Comparison of ENCODE assay signal across 12 cellular contexts in the genomic region with DNA sequence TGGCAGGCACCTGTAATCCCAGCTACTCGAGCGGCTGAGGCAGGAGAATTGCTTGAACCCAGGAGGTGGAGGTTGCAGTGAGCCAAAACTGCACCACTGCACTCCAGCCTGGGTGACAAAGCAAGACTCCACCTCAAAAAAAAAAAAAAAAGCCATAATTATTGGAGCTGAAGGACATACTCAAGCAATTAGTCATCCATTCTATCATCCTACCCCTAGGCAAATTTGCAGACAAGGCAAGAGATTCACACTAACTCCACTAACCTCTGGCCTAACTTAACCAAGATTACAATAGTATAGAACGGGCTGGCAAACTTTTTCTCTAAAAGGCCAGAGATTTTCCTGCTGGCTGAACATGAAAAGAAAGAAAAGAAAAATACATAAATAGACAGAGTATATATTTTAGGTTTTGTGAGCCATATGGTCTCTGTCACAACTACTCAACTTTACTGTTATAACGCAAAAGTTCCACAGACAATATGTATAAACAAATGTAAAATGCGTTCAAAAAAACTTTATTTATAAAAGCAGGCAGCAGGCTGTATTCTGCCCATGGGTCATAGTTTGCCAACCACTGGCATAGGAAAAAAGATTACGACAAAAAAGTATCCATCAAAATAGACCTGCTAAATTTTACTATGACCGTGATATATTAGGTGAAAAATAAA. TPM values are rescaled to one million over a fixed set of nuclear protein-coding genes. Genes with fewer than 3 reads are reported as not detected.
DNase-seq lines count a peak whose midpoint lies in the region; ATAC-seq and TF ChIP-seq lines count a peak whose summit lies in the region.
"Had no signal": no experiment of that assay in that cellular context is flagged by ENCODE, and none has a peak within 500 bp of the region (broad histone marks: within the 10 kb centered on the region; RNA-seq: fewer than 3 reads in every experiment).

No MANE protein-coding gene starts in this region.

- peak; percentile 93 for DNase-seq in EL
- DNase-seq in NCI-H69 (lab: John Stamatoyannopoulos, UW), result peak; percentile 40
- peak; percentile 42 for DNase-seq in dedifferentiated amniotic fluid mesenchymal stem cell (ENCODE audit: extremely low spot score)
- DNase-seq in mesenchymal stem cell, result peak; percentile 66
- no peak for DNase-seq in adrenal gland
- DNase-seq in right lobe of liver, result no peak
- DNase-seq: aorta, mucosa of descending colon, NCI-H446, sigmoid colon had no signal

- H3K4me3 ChIP-seq in mesenchymal stem cell (ENCODE audit: insufficient read depth in 1 of 2, low read depth in 1 of 2, low read length in 2 of 2), result no peak overlapping the region
- H3K4me3 ChIP-seq in adrenal gland, result no peak overlapping the region
- H3K4me3 ChIP-seq in right lobe of liver, result no peak overlapping the region
- H3K4me3 ChIP-seq: mucosa of descending colon, sigmoid colon had no signal

- H3K36me3 ChIP-seq in mesenchymal stem cell (ENCODE audit: control insufficient read depth in 1 of 2, insufficient read depth in 2 of 2, low read depth in 1 of 2, low read length in 2 of 2), result no peaks in the 10 kb centered on the region
- H3K36me3 ChIP-seq in adrenal gland (replicated peaks in 1 of 2), result no peaks in the 10 kb centered on the region
- H3K36me3 ChIP-seq in right lobe of liver, result no peaks in the 10 kb centered on the region
- H3K36me3 ChIP-seq: sigmoid colon had no signal

- H4K91ac ChIP-seq in mesenchymal stem cell (ENCODE audit: low read length), result no peak overlapping the region

- H3K4ac ChIP-seq in mesenchymal stem cell (ENCODE audit: low read depth in 1 of 2, low read length in 2 of 2), result no peak overlapping the region

- WGBS in mesenchymal stem cell, result 58% methylated on average over 5 of the region's 7 CpGs
- WGBS in adrenal gland, 4 donors, result 79 to 96% (median 92%) methylated on average over 5 to 7 of the region's 7 CpGs
- 90% methylated on average over 7 of the region's 7 CpGs for WGBS in right lobe of liver (ENCODE audit: insufficient coverage, low coverage, low lambda C conversion rate, missing lambda C conversion rate)

- H3K27me3 ChIP-seq in mesenchymal stem cell (ENCODE audit: control insufficient read depth in 1 of 2, insufficient read depth in 1 of 2, low read length in 2 of 2), result no peaks in the 10 kb centered on the region
- H3K27me3 ChIP-seq in adrenal gland, result no peaks in the 10 kb centered on the region
- no peaks in the 10 kb centered on the region for H3K27me3 ChIP-seq in right lobe of liver
- H3K27me3 ChIP-seq: sigmoid colon had no signal

- no peak overlapping the region for H2BK120ac ChIP-seq in mesenchymal stem cell (ENCODE audit: low read depth, low read length)

- H3K27ac ChIP-seq in mesenchymal stem cell (ENCODE audit: low read length, poor library complexity, severe bottlenecking) (no peak overlapping the region), adrenal gland (no peak overlapping the region), right lobe of liver (no peak overlapping the region)
- H3K27ac ChIP-seq: sigmoid colon had no signal

- no peak for ATAC-seq in GM21723 (IDR thresholded peaks at IDR 0.05; ENCODE audit: unreplicated experiment)
- no peak for ATAC-seq in GM21447 (IDR thresholded peaks at IDR 0.05; ENCODE audit: unreplicated experiment)
- no peak for ATAC-seq in right lobe of liver
- ATAC-seq: mucosa of descending colon had no signal

- H4K8ac ChIP-seq in mesenchymal stem cell (ENCODE audit: low read length), result no peak overlapping the region

- TF ChIP-seq POLR2A in adrenal gland (IDR thresholded peaks at IDR 0.05) (no peak), right lobe of liver (IDR thresholded peaks at IDR 0.05) (no peak)

- H2AFZ ChIP-seq in mesenchymal stem cell (ENCODE audit: low read depth, low read length), result no peak overlapping the region

- no peak overlapping the region for H3K9ac ChIP-seq in mesenchymal stem cell (ENCODE audit: low read length)

- H3K14ac ChIP-seq in mesenchymal stem cell (ENCODE audit: low read length in 2 of 2), result no peak overlapping the region

- H3K9me3 ChIP-seq in mesenchymal stem cell (ENCODE audit: control insufficient read depth, low read length) (no peaks in the 10 kb centered on the region), adrenal gland (replicated peaks in 1 of 3) (no peaks in the 10 kb centered on the region), right lobe of liver (no peaks in the 10 kb centered on the region)
- H3K9me3 ChIP-seq: mucosa of descending colon, sigmoid colon had no signal

- H3K79me1 ChIP-seq in mesenchymal stem cell (replicated peaks; ENCODE audit: low read length, poor library complexity, severe bottlenecking), result peaks cover 6% of the 10 kb centered on the region

- H3K4me1 ChIP-seq in mesenchymal stem cell (ENCODE audit: control insufficient read depth, insufficient read depth, low read depth, low read length) (peaks cover 5% of the 10 kb centered on the region), adrenal gland (replicated peaks in 1 of 2) (no peaks in the 10 kb centered on the region), right lobe of liver (no peaks in the 10 kb centered on the region)
- H3K4me1 ChIP-seq: sigmoid colon had no signal

- H3K4me2 ChIP-seq in mesenchymal stem cell (ENCODE audit: low read length, poor library complexity, severe bottlenecking), result no peak overlapping the region

- TF ChIP-seq CTCF in adrenal gland (IDR thresholded peaks at IDR 0.05), result no peak
- TF ChIP-seq CTCF in right lobe of liver (IDR thresholded peaks at IDR 0.05), result no peak

- H2BK12ac ChIP-seq in mesenchymal stem cell (ENCODE audit: low read length in 2 of 2), result no peak overlapping the region

- no peak overlapping the region for H3K18ac ChIP-seq in mesenchymal stem cell (ENCODE audit: low read depth in 1 of 2, low read length in 2 of 2)

- no peak overlapping the region for H3K23ac ChIP-seq in mesenchymal stem cell (ENCODE audit: low read length in 2 of 2)

- H2BK15ac ChIP-seq in mesenchymal stem cell (ENCODE audit: low read depth, poor library complexity, severe bottlenecking), result no peak overlapping the region

- no peak overlapping the region for H2AK5ac ChIP-seq in mesenchymal stem cell (ENCODE audit: low read length, severe bottlenecking)

- intact Hi-C loops in adrenal gland (cut with DNase I), result no loop called here
- intact Hi-C loops in right lobe of liver (cut with DNase I), result loop anchor here in 1 of 2 donors (10.0 kb wide), 1 partner anchor 419 kb away; no protein-coding TSS in a partner anchor

- no peak overlapping the region for H2BK5ac ChIP-seq in mesenchymal stem cell (ENCODE audit: low read depth, low read length, poor library complexity, severe bottlenecking)

RNA-seq across cellular contexts. Expression of gene BRIP1, which starts 29.7 kb away (rescaled TPM):
- 1.4 TPM for polyA plus RNA-seq in mesenchymal stem cell (2013, experiment 1 of 2)
- polyA plus RNA-seq in mesenchymal stem cell (2013, experiment 2 of 2), result 1.6 TPM
- total RNA-seq in adrenal gland (1 to 10 TPM in 1 of 8 donors, under 1 TPM in 7; 0.06 to 1.1 (median 0.46) TPM), right lobe of liver (1 to 10 TPM; 1.0 to 1.6 (median 1.1) TPM)
- under 1 TPM; 0.16 to 0.59 (median 0.20) TPM for polyA plus RNA-seq in adrenal gland

Comparison
In these comparisons a context has a peak if more than half of its experiments do, and no peak if none do; other contexts are left out.
1. DNase-seq: peak in EL (single experiment), NCI-H69 (single experiment), dedifferentiated amniotic fluid mesenchymal stem cell (single experiment) and mesenchymal stem cell (single experiment); none in adrenal gland (0 of 7) and right lobe of liver (0 of 3).